In the genomic region with DNA sequence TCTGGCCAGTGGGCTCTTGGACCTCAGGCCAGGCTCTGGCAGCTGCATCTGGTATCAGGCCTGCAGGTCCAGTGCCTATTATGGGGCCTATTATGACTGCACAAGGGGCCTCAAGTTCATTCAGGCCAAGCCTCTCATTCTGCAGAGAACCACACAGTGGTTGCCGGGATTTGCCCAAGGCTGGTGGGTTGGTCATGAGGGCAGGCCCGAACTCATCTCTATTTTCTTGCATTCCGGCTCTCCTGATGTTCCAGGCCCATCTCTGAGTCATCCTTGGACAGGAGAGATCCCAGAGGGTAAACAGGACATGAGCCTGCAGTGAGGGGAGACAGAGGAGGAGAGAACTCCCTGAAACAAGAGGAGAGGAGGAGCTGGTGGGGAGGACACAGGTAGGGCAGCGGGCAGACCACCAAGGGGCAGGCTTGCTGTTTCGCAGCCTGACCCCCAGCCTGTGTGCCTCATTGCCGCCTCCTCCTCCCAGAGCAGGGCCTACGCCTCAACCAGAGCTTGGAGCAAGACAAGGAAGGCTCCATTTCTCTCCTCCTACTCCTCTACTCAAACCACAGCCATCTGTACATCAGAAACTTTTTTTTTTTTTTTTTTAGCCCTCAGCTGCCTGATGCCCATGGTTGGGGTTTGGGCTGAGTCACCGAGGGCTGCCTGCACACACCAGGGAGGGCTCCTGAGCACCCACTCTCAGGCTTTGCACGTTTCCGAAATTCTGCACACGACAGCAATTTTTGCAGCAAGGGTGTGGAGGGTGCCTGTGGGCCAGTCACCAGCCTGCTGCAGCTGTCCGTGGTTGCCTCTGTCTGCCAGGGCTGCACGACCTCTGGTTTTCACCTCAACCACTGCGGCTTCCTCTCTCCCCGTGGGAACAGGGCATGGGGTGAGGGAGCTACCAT, we compare ENCODE assay signal across 9 cellular contexts. TPM values are rescaled to one million over a fixed set of nuclear protein-coding genes. Genes with fewer than 3 reads are reported as not detected.
DNase-seq lines count a peak whose midpoint lies in the region; ATAC-seq and TF ChIP-seq lines count a peak whose summit lies in the region.
"Had no signal": no experiment of that assay in that cellular context is flagged by ENCODE, and none has a peak within 500 bp of the region (broad histone marks: within the 10 kb centered on the region; RNA-seq: fewer than 3 reads in every experiment).

No MANE protein-coding gene starts in this region.

- peak; percentile 66 for ATAC-seq in activated naive CD8-positive, alpha-beta T cell treated with anti-CD3 and anti-CD28 coated beads, Interleukin-2, amount 50 U/mL, for 24 hours
- ATAC-seq in HG03457 (IDR thresholded peaks at IDR 0.05; ENCODE audit: unreplicated experiment), result no peak
- no peak for ATAC-seq in gastroesophageal sphincter

- peaks cover 2% of the 10 kb centered on the region for H3K27me3 Mint-ChIP-seq in activated naive CD8-positive, alpha-beta T cell treated with anti-CD3 and anti-CD28 coated beads, Interleukin-2, amount 50 U/mL, for 24 hours
- H3K27me3 Mint-ChIP-seq in osteocyte (ENCODE audit: unreplicated experiment), result no peaks in the 10 kb centered on the region

- no peak for TF ChIP-seq CTCF in GM12865 (IDR thresholded peaks at IDR 0.05; ENCODE audit: insufficient read depth, low read depth, low read length, missing control alignments)
- no peak for TF ChIP-seq CTCF in osteocyte (IDR thresholded peaks at IDR 0.05)
- TF ChIP-seq CTCF in gastroesophageal sphincter (IDR thresholded peaks at IDR 0.05), result no peak

- 79 to 80% methylated on average over 2 to 9 of the region's 15 CpGs for WGBS in gastroesophageal sphincter (ENCODE audit: low coverage in 1 of 2), 2 donors

- TF ChIP-seq POLR2A in gastroesophageal sphincter (IDR thresholded peaks at IDR 0.05), result no peak

- H3K36me3 Mint-ChIP-seq in activated naive CD8-positive, alpha-beta T cell treated with anti-CD3 and anti-CD28 coated beads, Interleukin-2, amount 50 U/mL, for 24 hours (ENCODE audit: low read depth), result no peaks in the 10 kb centered on the region
- H3K36me3 Mint-ChIP-seq in osteocyte (ENCODE audit: unreplicated experiment), result no peaks in the 10 kb centered on the region

- H3K4me3 ChIP-seq in GM12865 (ENCODE audit: low read depth, low read length), result no peak overlapping the region
- no peak overlapping the region for H3K4me3 ChIP-seq in SJCRH30
- H3K4me3 ChIP-seq in gastroesophageal sphincter, result no peak overlapping the region

- no peak for TF ChIP-seq EP300 in gastroesophageal sphincter (IDR thresholded peaks at IDR 0.05)

- DNase-seq in GM12865 (ENCODE audit: low read depth), result peak; percentile 91
- peak; percentile 47 to 51 for DNase-seq in SJCRH30
- peak; percentile 66 for DNase-seq in activated naive CD8-positive, alpha-beta T cell treated with anti-CD3 and anti-CD28 coated beads, Interleukin-2, amount 50 U/mL, for 24 hours
- DNase-seq in osteocyte (ENCODE audit: extremely low spot score, unreplicated experiment), result no peak
- no peak for DNase-seq in SKM-1 (lab: John Stamatoyannopoulos, UW; ENCODE audit: unreplicated experiment)
- no peak for DNase-seq in cerebellar cortex (ENCODE audit: low spot score)

- no peaks in the 10 kb centered on the region for H3K9me3 Mint-ChIP-seq in activated naive CD8-positive, alpha-beta T cell treated with anti-CD3 and anti-CD28 coated beads, Interleukin-2, amount 50 U/mL, for 24 hours
- no peaks in the 10 kb centered on the region for H3K9me3 Mint-ChIP-seq in osteocyte (ENCODE audit: unreplicated experiment)

- H3K36me3 ChIP-seq in SJCRH30 (no peaks in the 10 kb centered on the region), gastroesophageal sphincter (no peaks in the 10 kb centered on the region)

- H3K4me1 ChIP-seq in SJCRH30, result 0 out of 2 replicates have a peak, but pooled peaks cover 5% of the 10 kb centered on the region
- peaks cover 0 to 19% (median 5%) of the 10 kb centered on the region in 3 donors for H3K4me1 ChIP-seq in gastroesophageal sphincter

- H3K27ac Mint-ChIP-seq in activated naive CD8-positive, alpha-beta T cell treated with anti-CD3 and anti-CD28 coated beads, Interleukin-2, amount 50 U/mL, for 24 hours, result peak overlapping the region; percentile 8
- H3K27ac Mint-ChIP-seq in osteocyte (ENCODE audit: unreplicated experiment), result peak overlapping the region; percentile 75

- H3K4me3 Mint-ChIP-seq in activated naive CD8-positive, alpha-beta T cell treated with anti-CD3 and anti-CD28 coated beads, Interleukin-2, amount 50 U/mL, for 24 hours, result no peak overlapping the region
- H3K4me3 Mint-ChIP-seq in osteocyte (ENCODE audit: unreplicated experiment), result no peak overlapping the region

- peaks cover 58% of the 10 kb centered on the region for H3K4me1 Mint-ChIP-seq in activated naive CD8-positive, alpha-beta T cell treated with anti-CD3 and anti-CD28 coated beads, Interleukin-2, amount 50 U/mL, for 24 hours
- peaks cover 33% of the 10 kb centered on the region for H3K4me1 Mint-ChIP-seq in osteocyte (ENCODE audit: unreplicated experiment)

- no peaks in the 10 kb centered on the region for H3K9me3 ChIP-seq in SJCRH30 (replicated peaks)
- no peaks in the 10 kb centered on the region for H3K9me3 ChIP-seq in gastroesophageal sphincter

- H3K27ac ChIP-seq in SJCRH30, result no peak overlapping the region
- H3K27ac ChIP-seq in gastroesophageal sphincter, result no peak overlapping the region

- H3K27me3 ChIP-seq in SJCRH30 (no peaks in the 10 kb centered on the region), gastroesophageal sphincter (no peaks in the 10 kb centered on the region)

RNA-seq across cellular contexts. Expression of a gene that starts 12.7 kb away (rescaled TPM):
- total RNA-seq in SJCRH30 (2014; rRNA removed; shearing (Covaris generic)), result not detected in 2 replicates
- total RNA-seq in osteocyte (not detected in 2 replicates), gastroesophageal sphincter (not detected)
- total RNA-seq: glomerular endothelial cell had no signal

Comparison
In these comparisons a context has a peak if more than half of its experiments do, and no peak if none do; other contexts are left out.
1. DNase-seq: peak in GM12865 (single experiment), SJCRH30 (2 of 2) and activated naive CD8-positive, alpha-beta T cell treated with anti-CD3 and anti-CD28 coated beads, Interleukin-2, amount 50 U/mL, for 24 hours (single experiment); none in osteocyte (single experiment), SKM-1 (single experiment) and cerebellar cortex (single experiment).